9 cellular contexts compared by ENCODE assay signal in the genomic region with DNA sequence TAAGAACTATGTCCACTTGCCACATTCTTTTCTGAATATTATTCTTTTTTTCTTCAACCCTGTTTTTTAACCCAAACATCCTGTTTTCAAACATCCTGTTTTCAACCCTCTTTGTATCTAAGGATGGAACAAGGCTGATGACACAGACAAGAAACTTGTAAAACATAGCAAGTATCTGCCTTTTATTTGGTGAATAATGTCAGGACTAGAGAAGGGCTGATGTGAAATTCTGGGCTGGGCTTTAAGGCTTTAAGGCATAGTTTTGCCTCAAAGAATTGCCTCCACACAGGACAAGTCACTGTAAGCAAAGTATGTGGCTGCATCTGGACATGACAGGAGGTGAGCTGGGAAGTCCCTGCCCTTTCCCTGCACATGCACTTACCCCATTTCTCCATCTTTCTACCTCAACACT. TPM values are rescaled to one million over a fixed set of nuclear protein-coding genes. Genes with fewer than 3 reads are reported as not detected.
DNase-seq lines count a peak whose midpoint lies in the region; ATAC-seq and TF ChIP-seq lines count a peak whose summit lies in the region.
"Had no signal": no experiment of that assay in that cellular context is flagged by ENCODE, and none has a peak within 500 bp of the region (broad histone marks: within the 10 kb centered on the region; RNA-seq: fewer than 3 reads in every experiment).

No MANE protein-coding gene starts in this region.

- H3K36me3 Mint-ChIP-seq in activated CD4-positive, alpha-beta T cell treated with anti-CD3 and anti-CD28 coated beads, Interleukin-2, amount 10 ng/mL, durations not matched to agents 24 days and 14 days (ENCODE audit: low read depth), result peaks cover 7% of the 10 kb centered on the region
- no peaks in the 10 kb centered on the region for H3K36me3 Mint-ChIP-seq in activated naive CD8-positive, alpha-beta T cell
- H3K36me3 Mint-ChIP-seq in CD14-positive monocyte, result no peaks in the 10 kb centered on the region

- H3K27me3 ChIP-seq in spleen (replicated peaks in 1 of 7), result no peaks in the 10 kb centered on the region
- H3K27me3 ChIP-seq in hepatocyte, result no peaks in the 10 kb centered on the region

- H3K4me3 ChIP-seq in spleen (no peak overlapping the region), hepatocyte (no peak overlapping the region)

- H3K27ac Mint-ChIP-seq in activated CD4-positive, alpha-beta T cell treated with anti-CD3 and anti-CD28 coated beads, Interleukin-2, amount 10 ng/mL, durations not matched to agents 24 days and 14 days, result peak overlapping the region; percentile 92
- peak overlapping the region; percentile 92 for H3K27ac Mint-ChIP-seq in activated naive CD8-positive, alpha-beta T cell
- peak overlapping the region in 1 of 7 donors; percentile 54 for H3K27ac Mint-ChIP-seq in CD14-positive monocyte

- no peaks in the 10 kb centered on the region for H3K9me2 ChIP-seq in hepatocyte (replicated peaks; ENCODE audit: insufficient read depth)

- H3K27ac ChIP-seq in spleen, result peak overlapping the region; percentile 30 to 71 (median 44)
- H3K27ac ChIP-seq in hepatocyte, result no peak overlapping the region

- H3K36me3 ChIP-seq in spleen (no peaks in the 10 kb centered on the region), hepatocyte (replicated peaks; ENCODE audit: insufficient read depth, low read depth) (no peaks in the 10 kb centered on the region)

- H3K4me2 ChIP-seq in hepatocyte, result no peak overlapping the region

- peak; percentile 47 for ATAC-seq in HG02798 (IDR thresholded peaks at IDR 0.05; ENCODE audit: poor library complexity, unreplicated experiment)
- no peak for ATAC-seq in HG03521 (IDR thresholded peaks at IDR 0.05; ENCODE audit: unreplicated experiment)

- peaks cover 54% of the 10 kb centered on the region for H3K4me1 Mint-ChIP-seq in activated CD4-positive, alpha-beta T cell treated with anti-CD3 and anti-CD28 coated beads, Interleukin-2, amount 10 ng/mL, durations not matched to agents 24 days and 14 days
- H3K4me1 Mint-ChIP-seq in activated naive CD8-positive, alpha-beta T cell (ENCODE audit: low read depth), result peaks cover 47% of the 10 kb centered on the region
- H3K4me1 Mint-ChIP-seq in CD14-positive monocyte, result peaks cover 11% of the 10 kb centered on the region

- H2AFZ ChIP-seq in hepatocyte, result no peak overlapping the region

- no peaks in the 10 kb centered on the region for H3K79me2 ChIP-seq in hepatocyte

- DNase-seq in activated CD4-positive, alpha-beta T cell treated with anti-CD3 and anti-CD28 coated beads, Interleukin-2, amount 10 ng/mL, durations not matched to agents 24 days and 14 days, result peak; percentile 79
- no peak for DNase-seq in activated CD4-positive, alpha-beta T cell treated with anti-CD3 and anti-CD28 coated beads for 48 hours
- DNase-seq in spleen (no peak), hepatocyte (ENCODE audit: low spot score) (no peak), CD14-positive monocyte (ENCODE audit: low spot score) (no peak)
- DNase-seq: 8988T had no signal

- no peaks in the 10 kb centered on the region for H4K20me1 ChIP-seq in hepatocyte (ENCODE audit: insufficient read depth, poor library complexity, severe bottlenecking)

- no peaks in the 10 kb centered on the region for H3K9me3 ChIP-seq in spleen
- H3K9me3 ChIP-seq in hepatocyte (ENCODE audit: low read depth), result no peaks in the 10 kb centered on the region

- peaks cover 5 to 57% (median 33%) of the 10 kb centered on the region in 6 donors for H3K4me1 ChIP-seq in spleen
- H3K4me1 ChIP-seq in hepatocyte (ENCODE audit: insufficient read depth), result no peaks in the 10 kb centered on the region

- intact Hi-C loops in activated CD4-positive, alpha-beta T cell treated with anti-CD3 and anti-CD28 coated beads, Interleukin-2, amount 10 ng/mL, durations not matched to agents 24 days and 14 days (cut with micrococcal nuclease), result loop anchor here (1.0 to 2.0 kb wide), 8 partner anchors 8 to 149 kb away; a partner anchor contains a TSS
- intact Hi-C loops in spleen (cut with DNase I; ENCODE audit: low total_unique reads) (no loop called here), CD14-positive monocyte (cut with micrococcal nuclease) (no loop called here)

- peaks cover 3% of the 10 kb centered on the region for H3K9me3 Mint-ChIP-seq in activated CD4-positive, alpha-beta T cell treated with anti-CD3 and anti-CD28 coated beads, Interleukin-2, amount 10 ng/mL, durations not matched to agents 24 days and 14 days
- H3K9me3 Mint-ChIP-seq in activated naive CD8-positive, alpha-beta T cell (ENCODE audit: low read depth), result peaks cover 4% of the 10 kb centered on the region
- peaks cover 0 to 4% (median 2%) of the 10 kb centered on the region in 7 donors for H3K9me3 Mint-ChIP-seq in CD14-positive monocyte

- H3K4me3 Mint-ChIP-seq in activated CD4-positive, alpha-beta T cell treated with anti-CD3 and anti-CD28 coated beads, Interleukin-2, amount 10 ng/mL, durations not matched to agents 24 days and 14 days, result peak overlapping the region; percentile 27
- H3K4me3 Mint-ChIP-seq in activated naive CD8-positive, alpha-beta T cell, result peak overlapping the region; percentile 38
- no peak overlapping the region for H3K4me3 Mint-ChIP-seq in CD14-positive monocyte

- TF ChIP-seq CTCF in spleen (IDR thresholded peaks at IDR 0.05 in 8 of 11, conservative IDR thresholded peaks at IDR 0.05 in 3 of 11), result no peak
- TF ChIP-seq CTCF in hepatocyte (IDR thresholded peaks at IDR 0.05; ENCODE audit: poor library complexity), result no peak
- TF ChIP-seq CTCF in CD14-positive monocyte (IDR thresholded peaks at IDR 0.05), result no peak

- TF ChIP-seq POLR2A in spleen (IDR thresholded peaks at IDR 0.05), result no peak

- H3K27me3 Mint-ChIP-seq in activated CD4-positive, alpha-beta T cell treated with anti-CD3 and anti-CD28 coated beads, Interleukin-2, amount 10 ng/mL, durations not matched to agents 24 days and 14 days, result no peaks in the 10 kb centered on the region
- H3K27me3 Mint-ChIP-seq in activated naive CD8-positive, alpha-beta T cell, result no peaks in the 10 kb centered on the region
- H3K27me3 Mint-ChIP-seq in CD14-positive monocyte (ENCODE audit: low read depth in 3 of 3), result peaks cover 0 to 7% (median 4%) of the 10 kb centered on the region in 3 donors

RNA-seq across cellular contexts. Expression of a gene that starts 42.5 kb away (rescaled TPM):
- 20.2 and 20.4 TPM in 2 replicates for total RNA-seq in activated CD4-positive, alpha-beta T cell treated with anti-CD3 and anti-CD28 coated beads, Interleukin-2, amount 10 ng/mL, durations not matched to agents 24 days and 14 days
- 10 to 100 TPM; 33.1 to 68.7 (median 37.2) TPM for total RNA-seq in spleen
- 1 to 10 TPM; 4.9 to 6.0 (median 5.2) TPM for polyA plus RNA-seq in spleen
- total RNA-seq in hepatocyte, result 34.9 and 45.6 TPM in 2 replicates
- 9.5 and 11.2 TPM in 2 replicates for polyA plus RNA-seq in hepatocyte
- polyA plus RNA-seq in CD14-positive monocyte, result 10 to 100 TPM; 13.4 to 16.3 TPM

Comparison
In these comparisons a context has a peak if more than half of its experiments do, and no peak if none do; other contexts are left out.
1. H3K4me3 Mint-ChIP-seq: peak in activated CD4-positive, alpha-beta T cell treated with anti-CD3 and anti-CD28 coated beads, Interleukin-2, amount 10 ng/mL, durations not matched to agents 24 days and 14 days (single experiment) and activated naive CD8-positive, alpha-beta T cell (single experiment); none in CD14-positive monocyte (0 of 2).